In genomic region chr10:104033401-104033930, GRCh38 we compare ENCODE assay signal across 1 cellular context.
TF ChIP-seq lines count a peak whose summit lies in the region.

No MANE protein-coding gene starts in this region.

TF ChIP-seq in GM23338, 12 proteins besides CTCF, POLR2A, EP300 and RAD21 (continued from another document):
- no peak for TF ChIP-seq ZNF462 (CRISPR knock-in tag; IDR thresholded peaks at IDR 0.05)
